Comparison of ENCODE assay signal across 1 cellular context in the genomic region with DNA sequence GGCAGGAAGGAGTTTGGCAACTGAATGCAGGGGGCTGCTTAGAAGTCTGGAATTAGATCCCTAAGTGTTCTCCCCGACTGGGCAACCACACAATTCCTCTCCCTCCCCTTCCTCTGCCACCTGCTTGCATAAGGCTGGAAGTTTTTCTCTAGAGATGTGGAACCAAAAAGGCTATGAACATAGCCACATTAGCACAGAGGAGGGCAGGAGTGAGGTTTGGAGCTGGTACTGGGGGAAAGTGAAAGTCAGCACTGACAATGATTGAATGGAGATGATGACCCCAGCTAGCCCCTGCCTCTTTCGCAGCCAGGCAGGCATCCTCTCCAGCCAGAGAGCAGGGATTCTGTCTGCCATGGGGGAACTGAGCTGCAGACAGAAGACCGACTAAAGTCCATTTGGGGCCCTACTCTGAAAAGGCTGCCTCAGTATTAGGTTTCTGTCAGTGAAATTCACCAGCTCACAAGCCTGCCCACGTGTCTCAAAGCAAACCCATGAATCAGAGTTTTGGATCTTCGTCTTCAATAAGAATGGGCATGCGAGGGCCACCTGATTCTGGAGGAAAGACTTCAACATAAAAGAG.
TF ChIP-seq lines count a peak whose summit lies in the region.

No MANE protein-coding gene starts in this region.

TF ChIP-seq in HepG2, 621 proteins besides CTCF, POLR2A, EP300 and RAD21 (continued from another document and continues in another):
- TF ChIP-seq, protein P1, sequence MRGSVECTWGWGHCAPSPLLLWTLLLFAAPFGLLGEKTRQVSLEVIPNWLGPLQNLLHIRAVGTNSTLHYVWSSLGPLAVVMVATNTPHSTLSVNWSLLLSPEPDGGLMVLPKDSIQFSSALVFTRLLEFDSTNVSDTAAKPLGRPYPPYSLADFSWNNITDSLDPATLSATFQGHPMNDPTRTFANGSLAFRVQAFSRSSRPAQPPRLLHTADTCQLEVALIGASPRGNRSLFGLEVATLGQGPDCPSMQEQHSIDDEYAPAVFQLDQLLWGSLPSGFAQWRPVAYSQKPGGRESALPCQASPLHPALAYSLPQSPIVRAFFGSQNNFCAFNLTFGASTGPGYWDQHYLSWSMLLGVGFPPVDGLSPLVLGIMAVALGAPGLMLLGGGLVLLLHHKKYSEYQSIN (CRISPR knock-in tag; IDR thresholded peaks at IDR 0.05; ENCODE audit: borderline replicate concordance): no peak
- no peak for TF ChIP-seq ZNF10 (CRISPR knock-in tag; IDR thresholded peaks at IDR 0.05; ENCODE audit: borderline replicate concordance, low read depth)
- 0 out of 2 replicates have a peak, but pooled peaks have one; percentile 28 for TF ChIP-seq ZNF263 (CRISPR knock-in tag; IDR thresholded peaks at IDR 0.05)
- TF ChIP-seq PHF20 (CRISPR knock-in tag; IDR thresholded peaks at IDR 0.05): 0 out of 2 replicates have a peak, but pooled peaks have one; percentile 21
- TF ChIP-seq TEAD3 (CRISPR knock-in tag; optimal IDR thresholded peaks at IDR 0.05; ENCODE audit: borderline replicate concordance): peak; percentile 68
- TF ChIP-seq SETDB1 (CRISPR knock-in tag; IDR thresholded peaks at IDR 0.05; ENCODE audit: borderline replicate concordance): no peak
- TF ChIP-seq RFX5 (IDR thresholded peaks at IDR 0.05; ENCODE audit: low read depth, low read length): no peak
- peak; percentile 58 for TF ChIP-seq THAP11 (CRISPR knock-in tag; IDR thresholded peaks at IDR 0.05)
- TF ChIP-seq, protein P2, sequence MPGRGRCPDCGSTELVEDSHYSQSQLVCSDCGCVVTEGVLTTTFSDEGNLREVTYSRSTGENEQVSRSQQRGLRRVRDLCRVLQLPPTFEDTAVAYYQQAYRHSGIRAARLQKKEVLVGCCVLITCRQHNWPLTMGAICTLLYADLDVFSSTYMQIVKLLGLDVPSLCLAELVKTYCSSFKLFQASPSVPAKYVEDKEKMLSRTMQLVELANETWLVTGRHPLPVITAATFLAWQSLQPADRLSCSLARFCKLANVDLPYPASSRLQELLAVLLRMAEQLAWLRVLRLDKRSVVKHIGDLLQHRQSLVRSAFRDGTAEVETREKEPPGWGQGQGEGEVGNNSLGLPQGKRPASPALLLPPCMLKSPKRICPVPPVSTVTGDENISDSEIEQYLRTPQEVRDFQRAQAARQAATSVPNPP (CRISPR knock-in tag; IDR thresholded peaks at IDR 0.05): no peak
- TF ChIP-seq, protein P3, sequence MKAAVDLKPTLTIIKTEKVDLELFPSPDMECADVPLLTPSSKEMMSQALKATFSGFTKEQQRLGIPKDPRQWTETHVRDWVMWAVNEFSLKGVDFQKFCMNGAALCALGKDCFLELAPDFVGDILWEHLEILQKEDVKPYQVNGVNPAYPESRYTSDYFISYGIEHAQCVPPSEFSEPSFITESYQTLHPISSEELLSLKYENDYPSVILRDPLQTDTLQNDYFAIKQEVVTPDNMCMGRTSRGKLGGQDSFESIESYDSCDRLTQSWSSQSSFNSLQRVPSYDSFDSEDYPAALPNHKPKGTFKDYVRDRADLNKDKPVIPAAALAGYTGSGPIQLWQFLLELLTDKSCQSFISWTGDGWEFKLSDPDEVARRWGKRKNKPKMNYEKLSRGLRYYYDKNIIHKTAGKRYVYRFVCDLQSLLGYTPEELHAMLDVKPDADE (CRISPR knock-in tag; IDR thresholded peaks at IDR 0.05): no peak
- TF ChIP-seq, protein P4, sequence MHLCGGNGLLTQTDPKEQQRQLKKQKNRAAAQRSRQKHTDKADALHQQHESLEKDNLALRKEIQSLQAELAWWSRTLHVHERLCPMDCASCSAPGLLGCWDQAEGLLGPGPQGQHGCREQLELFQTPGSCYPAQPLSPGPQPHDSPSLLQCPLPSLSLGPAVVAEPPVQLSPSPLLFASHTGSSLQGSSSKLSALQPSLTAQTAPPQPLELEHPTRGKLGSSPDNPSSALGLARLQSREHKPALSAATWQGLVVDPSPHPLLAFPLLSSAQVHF (CRISPR knock-in tag; IDR thresholded peaks at IDR 0.05): no peak
- TF ChIP-seq SMARCC2 (IDR thresholded peaks at IDR 0.05): no peak
- TF ChIP-seq ASH2L (IDR thresholded peaks at IDR 0.05; ENCODE audit: insufficient read length, low read depth, low read length): peak; percentile 97
- no peak; the same call in 1 of the 2 replicates for TF ChIP-seq CBX2 (IDR thresholded peaks at IDR 0.05; ENCODE audit: low read depth, low read length)
- peak; percentile 87; the same call in 1 of the 2 replicates for TF ChIP-seq CBX2 (CRISPR knock-in tag; IDR thresholded peaks at IDR 0.05; ENCODE audit: low read depth)
- peak; percentile 47 for TF ChIP-seq ZEB1 (IDR thresholded peaks at IDR 0.05; ENCODE audit: insufficient replicate concordance, low read depth)
- TF ChIP-seq, protein P5, sequence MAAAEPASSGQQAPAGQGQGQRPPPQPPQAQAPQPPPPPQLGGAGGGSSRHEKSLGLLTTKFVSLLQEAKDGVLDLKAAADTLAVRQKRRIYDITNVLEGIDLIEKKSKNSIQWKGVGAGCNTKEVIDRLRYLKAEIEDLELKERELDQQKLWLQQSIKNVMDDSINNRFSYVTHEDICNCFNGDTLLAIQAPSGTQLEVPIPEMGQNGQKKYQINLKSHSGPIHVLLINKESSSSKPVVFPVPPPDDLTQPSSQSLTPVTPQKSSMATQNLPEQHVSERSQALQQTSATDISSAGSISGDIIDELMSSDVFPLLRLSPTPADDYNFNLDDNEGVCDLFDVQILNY (CRISPR knock-in tag; conservative IDR thresholded peaks at IDR 0.05): no peak
- no peak for TF ChIP-seq SMARCE1 (IDR thresholded peaks at IDR 0.05; ENCODE audit: borderline replicate concordance)
- no peak for TF ChIP-seq KLF9 (CRISPR knock-in tag; IDR thresholded peaks at IDR 0.05; ENCODE audit: low read depth)
- TF ChIP-seq, protein P6, sequence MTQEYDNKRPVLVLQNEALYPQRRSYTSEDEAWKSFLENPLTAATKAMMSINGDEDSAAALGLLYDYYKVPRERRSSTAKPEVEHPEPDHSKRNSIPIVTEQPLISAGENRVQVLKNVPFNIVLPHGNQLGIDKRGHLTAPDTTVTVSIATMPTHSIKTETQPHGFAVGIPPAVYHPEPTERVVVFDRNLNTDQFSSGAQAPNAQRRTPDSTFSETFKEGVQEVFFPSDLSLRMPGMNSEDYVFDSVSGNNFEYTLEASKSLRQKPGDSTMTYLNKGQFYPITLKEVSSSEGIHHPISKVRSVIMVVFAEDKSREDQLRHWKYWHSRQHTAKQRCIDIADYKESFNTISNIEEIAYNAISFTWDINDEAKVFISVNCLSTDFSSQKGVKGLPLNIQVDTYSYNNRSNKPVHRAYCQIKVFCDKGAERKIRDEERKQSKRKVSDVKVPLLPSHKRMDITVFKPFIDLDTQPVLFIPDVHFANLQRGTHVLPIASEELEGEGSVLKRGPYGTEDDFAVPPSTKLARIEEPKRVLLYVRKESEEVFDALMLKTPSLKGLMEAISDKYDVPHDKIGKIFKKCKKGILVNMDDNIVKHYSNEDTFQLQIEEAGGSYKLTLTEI (CRISPR knock-in tag; conservative IDR thresholded peaks at IDR 0.05): no peak
- TF ChIP-seq PHF5A (CRISPR knock-in tag; IDR thresholded peaks at IDR 0.05; ENCODE audit: low read depth, unreplicated experiment): no peak
- TF ChIP-seq, protein P7, sequence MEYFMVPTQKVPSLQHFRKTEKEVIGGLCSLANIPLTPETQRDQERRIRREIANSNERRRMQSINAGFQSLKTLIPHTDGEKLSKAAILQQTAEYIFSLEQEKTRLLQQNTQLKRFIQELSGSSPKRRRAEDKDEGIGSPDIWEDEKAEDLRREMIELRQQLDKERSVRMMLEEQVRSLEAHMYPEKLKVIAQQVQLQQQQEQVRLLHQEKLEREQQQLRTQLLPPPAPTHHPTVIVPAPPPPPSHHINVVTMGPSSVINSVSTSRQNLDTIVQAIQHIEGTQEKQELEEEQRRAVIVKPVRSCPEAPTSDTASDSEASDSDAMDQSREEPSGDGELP (IDR thresholded peaks at IDR 0.05; ENCODE audit: borderline replicate concordance, low read depth): peak; percentile 17
- TF ChIP-seq, protein P8, sequence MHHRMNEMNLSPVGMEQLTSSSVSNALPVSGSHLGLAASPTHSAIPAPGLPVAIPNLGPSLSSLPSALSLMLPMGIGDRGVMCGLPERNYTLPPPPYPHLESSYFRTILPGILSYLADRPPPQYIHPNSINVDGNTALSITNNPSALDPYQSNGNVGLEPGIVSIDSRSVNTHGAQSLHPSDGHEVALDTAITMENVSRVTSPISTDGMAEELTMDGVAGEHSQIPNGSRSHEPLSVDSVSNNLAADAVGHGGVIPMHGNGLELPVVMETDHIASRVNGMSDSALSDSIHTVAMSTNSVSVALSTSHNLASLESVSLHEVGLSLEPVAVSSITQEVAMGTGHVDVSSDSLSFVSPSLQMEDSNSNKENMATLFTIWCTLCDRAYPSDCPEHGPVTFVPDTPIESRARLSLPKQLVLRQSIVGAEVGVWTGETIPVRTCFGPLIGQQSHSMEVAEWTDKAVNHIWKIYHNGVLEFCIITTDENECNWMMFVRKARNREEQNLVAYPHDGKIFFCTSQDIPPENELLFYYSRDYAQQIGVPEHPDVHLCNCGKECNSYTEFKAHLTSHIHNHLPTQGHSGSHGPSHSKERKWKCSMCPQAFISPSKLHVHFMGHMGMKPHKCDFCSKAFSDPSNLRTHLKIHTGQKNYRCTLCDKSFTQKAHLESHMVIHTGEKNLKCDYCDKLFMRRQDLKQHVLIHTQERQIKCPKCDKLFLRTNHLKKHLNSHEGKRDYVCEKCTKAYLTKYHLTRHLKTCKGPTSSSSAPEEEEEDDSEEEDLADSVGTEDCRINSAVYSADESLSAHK (CRISPR knock-in tag; IDR thresholded peaks at IDR 0.05; ENCODE audit: borderline replicate concordance): no peak
- TF ChIP-seq, protein P9, sequence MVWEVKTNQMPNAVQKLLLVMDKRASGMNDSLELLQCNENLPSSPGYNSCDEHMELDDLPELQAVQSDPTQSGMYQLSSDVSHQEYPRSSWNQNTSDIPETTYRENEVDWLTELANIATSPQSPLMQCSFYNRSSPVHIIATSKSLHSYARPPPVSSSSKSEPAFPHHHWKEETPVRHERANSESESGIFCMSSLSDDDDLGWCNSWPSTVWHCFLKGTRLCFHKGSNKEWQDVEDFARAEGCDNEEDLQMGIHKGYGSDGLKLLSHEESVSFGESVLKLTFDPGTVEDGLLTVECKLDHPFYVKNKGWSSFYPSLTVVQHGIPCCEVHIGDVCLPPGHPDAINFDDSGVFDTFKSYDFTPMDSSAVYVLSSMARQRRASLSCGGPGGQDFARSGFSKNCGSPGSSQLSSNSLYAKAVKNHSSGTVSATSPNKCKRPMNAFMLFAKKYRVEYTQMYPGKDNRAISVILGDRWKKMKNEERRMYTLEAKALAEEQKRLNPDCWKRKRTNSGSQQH (CRISPR knock-in tag; IDR thresholded peaks at IDR 0.05; ENCODE audit: low read depth): peak; percentile 91; the same call in 1 of the 2 replicates
- no peak for TF ChIP-seq PAWR (CRISPR knock-in tag; IDR thresholded peaks at IDR 0.05; ENCODE audit: borderline replicate concordance)
- no peak for TF ChIP-seq ZNF790 (CRISPR knock-in tag; IDR thresholded peaks at IDR 0.05; ENCODE audit: borderline replicate concordance)
- no peak for TF ChIP-seq NR1H2 (CRISPR knock-in tag; IDR thresholded peaks at IDR 0.05; ENCODE audit: borderline replicate concordance, low read depth)
- TF ChIP-seq, protein P10, sequence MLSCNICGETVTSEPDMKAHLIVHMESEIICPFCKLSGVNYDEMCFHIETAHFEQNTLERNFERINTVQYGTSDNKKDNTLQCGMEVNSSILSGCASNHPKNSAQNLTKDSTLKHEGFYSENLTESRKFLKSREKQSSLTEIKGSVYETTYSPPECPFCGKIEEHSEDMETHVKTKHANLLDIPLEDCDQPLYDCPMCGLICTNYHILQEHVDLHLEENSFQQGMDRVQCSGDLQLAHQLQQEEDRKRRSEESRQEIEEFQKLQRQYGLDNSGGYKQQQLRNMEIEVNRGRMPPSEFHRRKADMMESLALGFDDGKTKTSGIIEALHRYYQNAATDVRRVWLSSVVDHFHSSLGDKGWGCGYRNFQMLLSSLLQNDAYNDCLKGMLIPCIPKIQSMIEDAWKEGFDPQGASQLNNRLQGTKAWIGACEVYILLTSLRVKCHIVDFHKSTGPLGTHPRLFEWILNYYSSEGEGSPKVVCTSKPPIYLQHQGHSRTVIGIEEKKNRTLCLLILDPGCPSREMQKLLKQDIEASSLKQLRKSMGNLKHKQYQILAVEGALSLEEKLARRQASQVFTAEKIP (CRISPR knock-in tag; IDR thresholded peaks at IDR 0.05; ENCODE audit: borderline replicate concordance): no peak
- TF ChIP-seq, protein P11, sequence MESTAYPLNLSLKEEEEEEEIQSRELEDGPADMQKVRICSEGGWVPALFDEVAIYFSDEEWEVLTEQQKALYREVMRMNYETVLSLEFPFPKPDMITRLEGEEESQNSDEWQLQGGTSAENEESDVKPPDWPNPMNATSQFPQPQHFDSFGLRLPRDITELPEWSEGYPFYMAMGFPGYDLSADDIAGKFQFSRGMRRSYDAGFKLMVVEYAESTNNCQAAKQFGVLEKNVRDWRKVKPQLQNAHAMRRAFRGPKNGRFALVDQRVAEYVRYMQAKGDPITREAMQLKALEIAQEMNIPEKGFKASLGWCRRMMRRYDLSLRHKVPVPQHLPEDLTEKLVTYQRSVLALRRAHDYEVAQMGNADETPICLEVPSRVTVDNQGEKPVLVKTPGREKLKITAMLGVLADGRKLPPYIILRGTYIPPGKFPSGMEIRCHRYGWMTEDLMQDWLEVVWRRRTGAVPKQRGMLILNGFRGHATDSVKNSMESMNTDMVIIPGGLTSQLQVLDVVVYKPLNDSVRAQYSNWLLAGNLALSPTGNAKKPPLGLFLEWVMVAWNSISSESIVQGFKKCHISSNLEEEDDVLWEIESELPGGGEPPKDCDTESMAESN (CRISPR knock-in tag; conservative IDR thresholded peaks at IDR 0.05): peak; percentile 71
- no peak for TF ChIP-seq ZNF468 (CRISPR knock-in tag; IDR thresholded peaks at IDR 0.05)
- TF ChIP-seq TGIF2 (CRISPR knock-in tag; IDR thresholded peaks at IDR 0.05): peak; percentile 79; the same call in 1 of the 2 replicates
- peak; percentile 65; the same call in 1 of the 2 replicates for TF ChIP-seq ZNF350 (CRISPR knock-in tag; IDR thresholded peaks at IDR 0.05; ENCODE audit: borderline replicate concordance, low read depth)
- TF ChIP-seq, protein P12, sequence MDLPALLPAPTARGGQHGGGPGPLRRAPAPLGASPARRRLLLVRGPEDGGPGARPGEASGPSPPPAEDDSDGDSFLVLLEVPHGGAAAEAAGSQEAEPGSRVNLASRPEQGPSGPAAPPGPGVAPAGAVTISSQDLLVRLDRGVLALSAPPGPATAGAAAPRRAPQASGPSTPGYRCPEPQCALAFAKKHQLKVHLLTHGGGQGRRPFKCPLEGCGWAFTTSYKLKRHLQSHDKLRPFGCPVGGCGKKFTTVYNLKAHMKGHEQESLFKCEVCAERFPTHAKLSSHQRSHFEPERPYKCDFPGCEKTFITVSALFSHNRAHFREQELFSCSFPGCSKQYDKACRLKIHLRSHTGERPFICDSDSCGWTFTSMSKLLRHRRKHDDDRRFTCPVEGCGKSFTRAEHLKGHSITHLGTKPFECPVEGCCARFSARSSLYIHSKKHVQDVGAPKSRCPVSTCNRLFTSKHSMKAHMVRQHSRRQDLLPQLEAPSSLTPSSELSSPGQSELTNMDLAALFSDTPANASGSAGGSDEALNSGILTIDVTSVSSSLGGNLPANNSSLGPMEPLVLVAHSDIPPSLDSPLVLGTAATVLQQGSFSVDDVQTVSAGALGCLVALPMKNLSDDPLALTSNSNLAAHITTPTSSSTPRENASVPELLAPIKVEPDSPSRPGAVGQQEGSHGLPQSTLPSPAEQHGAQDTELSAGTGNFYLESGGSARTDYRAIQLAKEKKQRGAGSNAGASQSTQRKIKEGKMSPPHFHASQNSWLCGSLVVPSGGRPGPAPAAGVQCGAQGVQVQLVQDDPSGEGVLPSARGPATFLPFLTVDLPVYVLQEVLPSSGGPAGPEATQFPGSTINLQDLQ (CRISPR knock-in tag; IDR thresholded peaks at IDR 0.05): no peak
- no peak for TF ChIP-seq MED8 (CRISPR knock-in tag; IDR thresholded peaks at IDR 0.05; ENCODE audit: insufficient replicate concordance)
- no peak; the same call in 1 of the 2 replicates for TF ChIP-seq ZNF772 (CRISPR knock-in tag; IDR thresholded peaks at IDR 0.05)
- no peak for TF ChIP-seq ATM (IDR thresholded peaks at IDR 0.05; ENCODE audit: borderline replicate concordance)
- peak; percentile 89 for TF ChIP-seq SIX4 (CRISPR knock-in tag; IDR thresholded peaks at IDR 0.05)
- peak; percentile 58; the same call in 1 of the 2 replicates for TF ChIP-seq ZSCAN31 (CRISPR knock-in tag; IDR thresholded peaks at IDR 0.05; ENCODE audit: low read depth)
